ENCODE assay signal across 19 cellular contexts in genomic region chr14:79468491-79468890, GRCh38.
DNase-seq lines count a peak whose midpoint lies in the region; ATAC-seq and TF ChIP-seq lines count a peak whose summit lies in the region.
"Had no signal": no experiment of that assay in that cellular context is flagged by ENCODE, and none has a peak within 500 bp of the region (broad histone marks: within the 10 kb centered on the region; RNA-seq: fewer than 3 reads in every experiment).

No MANE protein-coding gene starts in this region.

- H3K4me1 Mint-ChIP-seq in endodermal cell (peaks cover 12% of the 10 kb centered on the region), nephron progenitor cell (peaks cover 40% of the 10 kb centered on the region)
- H3K4me1 Mint-ChIP-seq: B cell; CD4-positive, CD25-positive, alpha-beta regulatory T cell had no signal

- H3K27ac Mint-ChIP-seq in endodermal cell (peak overlapping the region; percentile 22), nephron progenitor cell (peak overlapping the region; percentile 12)
- H3K27ac Mint-ChIP-seq: B cell; CD4-positive, CD25-positive, alpha-beta regulatory T cell; CD8-positive, alpha-beta T cell had no signal

- no peak overlapping the region for H3K9ac ChIP-seq in endodermal cell (ENCODE audit: extremely low read depth, low read length, poor library complexity, severe bottlenecking)
- no peak overlapping the region for H3K9ac ChIP-seq in mammary epithelial cell (ENCODE audit: insufficient read depth, low read length)
- H3K9ac ChIP-seq: BLaER1 had no signal

- in situ Hi-C loops in mammary epithelial cell (cut with MboI; ENCODE audit: low sequenced_read_pairs in 2 of 2) = no loop called here

- no peak overlapping the region for H3K27ac ChIP-seq in endodermal cell (ENCODE audit: low read depth, low read length)
- H3K27ac ChIP-seq in dorsolateral prefrontal cortex = no peak overlapping the region
- H3K27ac ChIP-seq in mammary epithelial cell (ENCODE audit: insufficient read depth, low read depth, low read length) = no peak overlapping the region
- H3K27ac ChIP-seq: 22Rv1, BLaER1, C4-2B had no signal

- H3K4me3 Mint-ChIP-seq in endodermal cell (no peak overlapping the region), nephron progenitor cell (no peak overlapping the region)
- H3K4me3 Mint-ChIP-seq: B cell; CD4-positive, CD25-positive, alpha-beta regulatory T cell; CD8-positive, alpha-beta T cell had no signal

- intact Hi-C loops in dorsolateral prefrontal cortex (cut with DNase I) = no loop called here
- intact Hi-C loops in mammary epithelial cell (cut with micrococcal nuclease) = no loop called here

- peaks cover 3% of the 10 kb centered on the region for H3K4me1 ChIP-seq in endodermal cell (ENCODE audit: control insufficient read depth, insufficient read depth, low read length)
- no peaks in the 10 kb centered on the region for H3K4me1 ChIP-seq in mammary epithelial cell (ENCODE audit: insufficient read depth, low read length)
- H3K4me1 ChIP-seq: BLaER1 had no signal

- CTCF ChIA-PET in mammary epithelial cell (lab: Charles Lee; ENCODE audit: low non-redundant PET) = no interaction called here

- no peaks in the 10 kb centered on the region for H3K9me3 Mint-ChIP-seq in endodermal cell
- H3K9me3 Mint-ChIP-seq in nephron progenitor cell = no peaks in the 10 kb centered on the region

- H2AFZ ChIP-seq in mammary epithelial cell (ENCODE audit: low read depth, low read length) = no peak overlapping the region

- no peak overlapping the region for H3K4me3 ChIP-seq in endodermal cell (ENCODE audit: low read length)
- no peak overlapping the region for H3K4me3 ChIP-seq in dorsolateral prefrontal cortex
- H3K4me3 ChIP-seq in mammary epithelial cell (replicated peaks in 1 of 3; ENCODE audit: insufficient read depth in 1 of 3, low read depth in 2 of 3, low read length in 3 of 3) = no peak overlapping the region
- H3K4me3 ChIP-seq: BLaER1 had no signal

- no peaks in the 10 kb centered on the region for H3K9me3 ChIP-seq in endodermal cell (ENCODE audit: control insufficient read depth, low read length)
- H3K9me3 ChIP-seq in mammary epithelial cell (replicated peaks; ENCODE audit: insufficient read depth, low read length) = no peaks in the 10 kb centered on the region
- H3K9me3 ChIP-seq: BLaER1 had no signal

- dilution Hi-C loops in mammary epithelial cell (cut with HindIII; ENCODE audit: low sequenced_read_pairs) = no loop called here

- TF ChIP-seq CTCF in endodermal cell (conservative IDR thresholded peaks at IDR 0.05) (no peak), nephron progenitor cell (IDR thresholded peaks at IDR 0.05) (no peak), dorsolateral prefrontal cortex (IDR thresholded peaks at IDR 0.05 in 54 of 56, conservative IDR thresholded peaks at IDR 0.05 in 2 of 56; ENCODE audit: low read depth in 1 of 56, partially characterized antibody in 56 of 56) (no peak), mammary epithelial cell (conservative IDR thresholded peaks at IDR 0.05 in 1 of 2, IDR thresholded peaks at IDR 0.05 in 1 of 2; ENCODE audit: extremely low read depth in 1 of 2, insufficient read depth in 1 of 2, low read depth in 1 of 2, low read length in 2 of 2) (no peak)

- BruUV-seq in mammary epithelial cell (replicated peaks; lab: Mats Ljungman, UMichigan) = no TSS peak

- WGBS in endodermal cell (ENCODE audit: insufficient coverage in 1 of 2, insufficient read length in 1 of 2), 2 experiments = 83 to 94% methylated on average over 3 of the region's 3 CpGs
- 77% methylated on average over 3 of the region's 3 CpGs for WGBS in mammary epithelial cell (ENCODE audit: low coverage, missing lambda C conversion rate)

- H3K27me3 Mint-ChIP-seq in endodermal cell (ENCODE audit: insufficient read depth) = peaks cover 7% of the 10 kb centered on the region
- peaks cover 5% of the 10 kb centered on the region for H3K27me3 Mint-ChIP-seq in nephron progenitor cell (ENCODE audit: low read depth, poor library complexity)
- H3K27me3 Mint-ChIP-seq: B cell; CD4-positive, CD25-positive, alpha-beta regulatory T cell had no signal

- no peaks in the 10 kb centered on the region for H3K36me3 ChIP-seq in endodermal cell (ENCODE audit: control insufficient read depth, insufficient read depth, low read length)
- no peaks in the 10 kb centered on the region for H3K36me3 ChIP-seq in mammary epithelial cell (ENCODE audit: insufficient read depth, low read length)
- H3K36me3 ChIP-seq: BLaER1 had no signal

- ATAC-seq in GM18868 (IDR thresholded peaks at IDR 0.05; ENCODE audit: unreplicated experiment) (no peak), GM21717 (IDR thresholded peaks at IDR 0.05; ENCODE audit: unreplicated experiment) (no peak)
- ATAC-seq: CD8-positive, alpha-beta T cell had no signal

- DNase-seq in NCI-H82 (lab: John Stamatoyannopoulos, UW) (peak; percentile 24), NCI-H82 treated with DMSO at 0.1 percent for 48 hours (lab: John Stamatoyannopoulos, UW; ENCODE audit: unreplicated experiment) (no peak), endodermal cell (no peak), nephron progenitor cell (no peak), dorsolateral prefrontal cortex (no peak), mammary epithelial cell (no peak)
- DNase-seq: CD4-positive, CD25-positive, alpha-beta regulatory T cell; CD8-positive, alpha-beta T cell; DMS53; DMS79 treated with DMSO at 0.1 percent for 48 hours; GF-D8; GOT3; H7 had no signal

- H4K20me1 ChIP-seq in mammary epithelial cell (ENCODE audit: insufficient read depth, low read length) = no peaks in the 10 kb centered on the region
- H4K20me1 ChIP-seq: BLaER1 had no signal

- no peaks in the 10 kb centered on the region for H3K36me3 Mint-ChIP-seq in endodermal cell (ENCODE audit: low read depth)
- peaks cover 5% of the 10 kb centered on the region for H3K36me3 Mint-ChIP-seq in nephron progenitor cell (ENCODE audit: low read depth)
- H3K36me3 Mint-ChIP-seq: CD4-positive, CD25-positive, alpha-beta regulatory T cell; CD8-positive, alpha-beta T cell had no signal

- no peaks in the 10 kb centered on the region for H3K79me2 ChIP-seq in mammary epithelial cell (ENCODE audit: insufficient read depth, low read length)

- no peak overlapping the region for H3K4me2 ChIP-seq in mammary epithelial cell (ENCODE audit: insufficient read depth, low read depth, low read length)
- H3K4me2 ChIP-seq: BLaER1 had no signal

- H3K27me3 ChIP-seq in endodermal cell (ENCODE audit: control insufficient read depth, insufficient read depth, low read length, poor library complexity, severe bottlenecking) (no peaks in the 10 kb centered on the region), dorsolateral prefrontal cortex (no peaks in the 10 kb centered on the region), mammary epithelial cell (ENCODE audit: insufficient read depth, low read length) (no peaks in the 10 kb centered on the region)
- H3K27me3 ChIP-seq: BLaER1 had no signal
